Comparison of ENCODE assay signal across 13 cellular contexts in genomic region chr19:47952132-47952531, GRCh38. TPM values are rescaled to one million over a fixed set of nuclear protein-coding genes. Genes with fewer than 3 reads are reported as not detected.
A peak's percentile ranks its signal among the peaks of the same experiment; 100 is the strongest.
DNase-seq lines count a peak whose midpoint lies in the region; ATAC-seq and TF ChIP-seq lines count a peak whose summit lies in the region.
"Not testable (repeated sequence)": the region's sequence is repeated elsewhere in the genome, so short reads cannot be mapped to it uniquely, and the experiment has no call there.
"Had no signal": no experiment of that assay in that cellular context is flagged by ENCODE, and none has a peak within 500 bp of the region (broad histone marks: within the 10 kb centered on the region; RNA-seq: fewer than 3 reads in every experiment).

No MANE protein-coding gene starts in this region.

- POLR2A ChIA-PET in CD4-positive, alpha-beta T cell (lab: Charles Lee) = not testable (repeated sequence)

- not testable (repeated sequence) for H3K9me3 ChIP-seq in CD4-positive, alpha-beta T cell (ENCODE audit: control insufficient read depth, low read length)

- CTCF ChIA-PET in CD4-positive, alpha-beta T cell (lab: Charles Lee) = not testable (repeated sequence)

- DNase-seq in CD4-positive, alpha-beta T cell = not testable (repeated sequence)
- peak; percentile 19 for DNase-seq in HFFc6
- DNase-seq in central memory CD4-positive, alpha-beta T cell = peak; percentile 40

- intact Hi-C loops in CD4-positive, alpha-beta T cell (cut with DNase I, micrococcal nuclease) = not testable (repeated sequence)

- ATAC-seq in CD4-positive, alpha-beta T cell (ENCODE audit: poor library complexity) = not testable (repeated sequence)

- peak; percentile 12 for TF ChIP-seq CTCF in CD4-positive, alpha-beta T cell (IDR thresholded peaks at IDR 0.05)
- peak; percentile 23; the same call in 1 of the 2 replicates for TF ChIP-seq CTCF in HFFc6 (IDR thresholded peaks at IDR 0.05)

- not testable (repeated sequence) for H3K4me1 Mint-ChIP-seq in CD4-positive, alpha-beta T cell (ENCODE audit: low read depth); HFFc6 (ENCODE audit: low read depth)

- H3K4me3 Mint-ChIP-seq in CD4-positive, alpha-beta T cell; HFFc6: not testable (repeated sequence)

- H3K27me3 ChIP-seq in CD4-positive, alpha-beta T cell (ENCODE audit: control insufficient read depth, insufficient read depth, low read length) = not testable (repeated sequence)

- H3K9me3 Mint-ChIP-seq in CD4-positive, alpha-beta T cell; HFFc6: not testable (repeated sequence)

- H3K27ac Mint-ChIP-seq in CD4-positive, alpha-beta T cell; HFFc6: not testable (repeated sequence)

- H3K27ac ChIP-seq in CD4-positive, alpha-beta T cell (ENCODE audit: low read depth, low read length) = not testable (repeated sequence)

- H3K27me3 Mint-ChIP-seq in CD4-positive, alpha-beta T cell; HFFc6 (ENCODE audit: insufficient read depth): not testable (repeated sequence)

- H3K36me3 Mint-ChIP-seq in CD4-positive, alpha-beta T cell (ENCODE audit: low read depth); HFFc6 (ENCODE audit: low read depth): not testable (repeated sequence)

RNA-seq across cellular contexts. Expression of gene BSPH1, which starts 39.8 kb away (rescaled TPM):
- total RNA-seq in CD4-positive, alpha-beta T cell = not detected
- not detected for total RNA-seq in HFFc6 (2021; fragmentation: NEBNext Ultra II Directional; extraction: Animal tissue kit (Norgen Biotek cat#: 25700))
- total RNA-seq: A172; A673; B cell; Caco-2; Calu3; CD4-positive, alpha-beta memory T cell; CD4-positive, CD25-positive, alpha-beta regulatory T cell; CD8-positive, alpha-beta memory T cell; CD8-positive, alpha-beta T cell; Daoy had no signal

RNA-seq across cellular contexts. Expression of gene ELSPBP1, which starts 42.3 kb away (rescaled TPM):
- not detected for total RNA-seq in CD4-positive, alpha-beta T cell
- total RNA-seq in HFFc6 (2021; fragmentation: NEBNext Ultra II Directional; extraction: Animal tissue kit (Norgen Biotek cat#: 25700)) = not detected
- total RNA-seq: A172; B cell; Caco-2; Calu3; CD4-positive, alpha-beta memory T cell; CD4-positive, CD25-positive, alpha-beta regulatory T cell; CD8-positive, alpha-beta memory T cell; CD8-positive, alpha-beta T cell; Daoy had no signal
